10 cellular contexts compared by ENCODE assay signal in the genomic region with DNA sequence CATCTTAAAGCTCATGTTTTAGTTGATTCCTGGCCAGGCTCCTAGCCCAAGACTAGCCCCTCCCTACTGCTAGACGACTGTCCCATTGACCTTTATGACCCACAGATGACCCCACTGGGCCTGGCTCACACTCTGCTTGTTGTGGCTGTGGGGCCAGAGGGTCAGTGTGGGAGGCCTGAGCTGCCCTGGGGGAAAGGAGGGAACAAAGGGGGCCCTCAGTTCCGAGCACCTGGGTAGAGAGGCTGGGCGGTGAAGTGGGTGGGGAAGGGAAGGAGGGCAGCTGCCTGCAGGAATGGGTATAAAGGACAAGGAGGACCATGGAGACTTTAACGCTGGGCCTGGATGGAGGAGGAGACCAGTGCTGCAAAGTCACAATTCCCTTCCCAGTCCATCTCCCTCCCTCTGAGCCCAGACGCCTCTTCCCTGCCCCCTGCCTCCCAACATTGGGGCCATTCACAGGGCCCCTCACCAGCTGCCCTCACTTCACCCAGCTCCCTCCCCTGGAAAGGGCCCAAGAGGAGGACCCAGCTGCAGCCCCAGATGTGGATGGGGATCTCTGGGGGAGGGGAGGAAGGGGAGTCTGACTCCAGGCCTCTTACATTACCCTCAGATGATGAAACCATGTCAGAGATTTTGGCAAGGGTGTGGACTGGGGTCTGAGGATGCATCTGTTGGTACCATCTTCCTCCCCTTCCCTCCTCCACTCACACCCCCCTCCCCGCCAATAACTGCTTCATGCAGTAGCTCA. TPM values are rescaled to one million over a fixed set of nuclear protein-coding genes. Genes with fewer than 3 reads are reported as not detected.
A peak's percentile ranks its signal among the peaks of the same experiment; 100 is the strongest.
DNase-seq lines count a peak whose midpoint lies in the region; ATAC-seq and TF ChIP-seq lines count a peak whose summit lies in the region.
"Had no signal": no experiment of that assay in that cellular context is flagged by ENCODE, and none has a peak within 500 bp of the region (broad histone marks: within the 10 kb centered on the region; RNA-seq: fewer than 3 reads in every experiment).

No MANE protein-coding gene starts in this region.

- H3K4me1 Mint-ChIP-seq in activated T-helper 2 cell treated with anti-CD3 and anti-CD28 coated beads, Interferon-gamma antibody, Interleukin-2, Interleukin-4, amounts not matched to agents 10 μg/mL and 5 μg/mL and 100 μg/mL, durations not matched to agents 14 hours and 24 hours and 36 hours (ENCODE audit: low read depth), result peaks cover 63% of the 10 kb centered on the region

- no peak for TF ChIP-seq POLR2A in body of pancreas (IDR thresholded peaks at IDR 0.05)

- peak overlapping the region; percentile 47 for H3K4me3 Mint-ChIP-seq in activated T-helper 2 cell treated with anti-CD3 and anti-CD28 coated beads, Interferon-gamma antibody, Interleukin-2, Interleukin-4, amounts not matched to agents 10 μg/mL and 5 μg/mL and 100 μg/mL, durations not matched to agents 14 hours and 24 hours and 36 hours (ENCODE audit: low read depth)

- no peak overlapping the region for H3K27ac Mint-ChIP-seq in activated T-helper 2 cell treated with anti-CD3 and anti-CD28 coated beads, Interferon-gamma antibody, Interleukin-2, Interleukin-4, amounts not matched to agents 10 μg/mL and 5 μg/mL and 100 μg/mL, durations not matched to agents 14 hours and 24 hours and 36 hours

- no peak overlapping the region for H3K27ac ChIP-seq in body of pancreas
- H3K27ac ChIP-seq: ascending aorta, transverse colon had no signal

- peaks cover 3% of the 10 kb centered on the region; the same call in 1 of the 2 replicates for H3K36me3 ChIP-seq in H7 (replicated peaks; ENCODE audit: control insufficient read depth, insufficient read depth, low read length)
- no peaks in the 10 kb centered on the region for H3K36me3 ChIP-seq in body of pancreas (replicated peaks in 1 of 2; ENCODE audit: insufficient read depth in 1 of 2, low read depth in 2 of 2)
- H3K36me3 ChIP-seq: ascending aorta, transverse colon had no signal

- no peaks in the 10 kb centered on the region for H3K9me3 Mint-ChIP-seq in activated T-helper 2 cell treated with anti-CD3 and anti-CD28 coated beads, Interferon-gamma antibody, Interleukin-2, Interleukin-4, amounts not matched to agents 10 μg/mL and 5 μg/mL and 100 μg/mL, durations not matched to agents 14 hours and 24 hours and 36 hours

- WGBS in body of pancreas, 2 donors, result 71 to 77% methylated on average over 5 to 6 of the region's 6 CpGs

- DNase-seq in Ammon's horn (ENCODE audit: low spot score) (peak; percentile 75), H7 (no peak), medulla oblongata (ENCODE audit: extremely low spot score) (peak; percentile 38), NCI-H187 treated with DMSO at 0.1 percent for 48 hours (lab: John Stamatoyannopoulos, UW) (no peak), body of pancreas (no peak), activated gamma-delta T cell treated with Interleukin-2 at 50 U/mL for 16 hours (no peak)
- no peak for DNase-seq in activated T-helper 2 cell treated with anti-CD3 and anti-CD28 coated beads, Interferon-gamma antibody, Interleukin-2, Interleukin-4, amounts not matched to agents 10 μg/mL and 5 μg/mL and 100 μg/mL, durations not matched to agents 14 hours and 24 hours and 36 hours (ENCODE audit: low spot score)

- intact Hi-C loops in activated T-helper 2 cell treated with anti-CD3 and anti-CD28 coated beads, Interferon-gamma antibody, Interleukin-2, Interleukin-4, amounts not matched to agents 10 μg/mL and 5 μg/mL and 100 μg/mL, durations not matched to agents 14 hours and 24 hours and 36 hours (cut with micrococcal nuclease), result loop anchor here (5.0 kb wide), 3 partner anchors 117 to 397 kb away; no protein-coding TSS in a partner anchor
- intact Hi-C loops in body of pancreas (cut with DNase I), result no loop called here

- ATAC-seq in HG02973 (IDR thresholded peaks at IDR 0.05; ENCODE audit: unreplicated experiment) (no peak), body of pancreas (no peak)

- H3K4me1 ChIP-seq in body of pancreas, result peaks cover 41% of the 10 kb centered on the region

- no peaks in the 10 kb centered on the region for H3K27me3 Mint-ChIP-seq in activated T-helper 2 cell treated with anti-CD3 and anti-CD28 coated beads, Interferon-gamma antibody, Interleukin-2, Interleukin-4, amounts not matched to agents 10 μg/mL and 5 μg/mL and 100 μg/mL, durations not matched to agents 14 hours and 24 hours and 36 hours (ENCODE audit: low read depth)

- peak overlapping the region; percentile 58 for H3K4me3 ChIP-seq in H7 (ENCODE audit: insufficient read depth, low read depth, low read length)
- H3K4me3 ChIP-seq in body of pancreas, result no peak overlapping the region

- H3K36me3 Mint-ChIP-seq in activated T-helper 2 cell treated with anti-CD3 and anti-CD28 coated beads, Interferon-gamma antibody, Interleukin-2, Interleukin-4, amounts not matched to agents 10 μg/mL and 5 μg/mL and 100 μg/mL, durations not matched to agents 14 hours and 24 hours and 36 hours (ENCODE audit: low read depth), result peaks cover 11% of the 10 kb centered on the region

- TF ChIP-seq CTCF in body of pancreas (IDR thresholded peaks at IDR 0.05), result no peak

- peaks cover 10% of the 10 kb centered on the region; the same call in 1 of the 2 replicates for H3K27me3 ChIP-seq in H7 (ENCODE audit: control insufficient read depth, insufficient read depth, low read length)
- H3K27me3 ChIP-seq in body of pancreas, result no peaks in the 10 kb centered on the region
- H3K27me3 ChIP-seq: ascending aorta, transverse colon had no signal

- no peaks in the 10 kb centered on the region for H3K9me3 ChIP-seq in body of pancreas
- H3K9me3 ChIP-seq: ascending aorta, transverse colon had no signal

RNA-seq across cellular contexts. Expression of a gene that starts 0.9 kb away (rescaled TPM):
- 12.7 and 14.1 TPM in 2 replicates for total RNA-seq in H7 (2014; rRNA removed; shearing (Covaris generic))
- total RNA-seq in activated T-helper 2 cell treated with anti-CD3 and anti-CD28 coated beads, Interferon-gamma antibody, Interleukin-2, Interleukin-4, amounts not matched to agents 10 μg/mL and 5 μg/mL and 100 μg/mL, durations not matched to agents 14 hours and 24 hours and 36 hours, result 50.4 and 53.2 TPM in 2 replicates
- total RNA-seq in body of pancreas, result 1 to 10 TPM; 1.6 to 3.4 TPM

Comparison
In these comparisons a context has a peak if more than half of its experiments do, and no peak if none do; other contexts are left out.
1. DNase-seq: peak in Ammon's horn (single experiment) and medulla oblongata (single experiment); none in H7 (single experiment), activated T-helper 2 cell treated with anti-CD3 and anti-CD28 coated beads, Interferon-gamma antibody, Interleukin-2, Interleukin-4, amounts not matched to agents 10 μg/mL and 5 μg/mL and 100 μg/mL, durations not matched to agents 14 hours and 24 hours and 36 hours (single experiment), NCI-H187 treated with DMSO at 0.1 percent for 48 hours (single experiment), body of pancreas (0 of 4) and activated gamma-delta T cell treated with Interleukin-2 at 50 U/mL for 16 hours (single experiment).